13 cellular contexts compared by ENCODE assay signal in the genomic region with DNA sequence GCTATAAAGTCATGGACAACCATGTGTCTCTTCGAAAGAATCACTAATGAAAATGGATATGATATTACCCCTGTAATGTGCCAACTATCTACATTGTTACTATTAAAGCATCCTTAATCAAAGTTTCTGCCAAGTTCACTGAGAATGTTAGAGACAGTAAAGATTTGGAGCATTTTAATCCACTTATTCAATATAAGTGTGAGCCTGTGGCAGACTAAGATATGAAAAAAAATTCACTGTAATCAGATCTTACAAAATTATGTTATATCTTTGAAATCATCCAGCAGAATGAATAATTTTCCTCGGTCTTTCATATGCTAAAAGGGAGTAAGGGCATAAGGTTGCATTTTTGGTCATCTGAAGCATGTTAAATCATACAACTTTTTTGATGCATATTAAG. TPM values are rescaled to one million over a fixed set of nuclear protein-coding genes. Genes with fewer than 3 reads are reported as not detected.
DNase-seq lines count a peak whose midpoint lies in the region; ATAC-seq, FAIRE-seq and TF ChIP-seq lines count a peak whose summit lies in the region.
"Had no signal": no experiment of that assay in that cellular context is flagged by ENCODE, and none has a peak within 500 bp of the region (broad histone marks: within the 10 kb centered on the region; RNA-seq: fewer than 3 reads in every experiment).

No MANE protein-coding gene starts in this region.

- H3K36me3 Mint-ChIP-seq in T-helper 17 cell (ENCODE audit: low read depth), result peaks cover 5% of the 10 kb centered on the region
- no peaks in the 10 kb centered on the region for H3K36me3 Mint-ChIP-seq in H9 (ENCODE audit: insufficient read depth in 1 of 3, low read depth in 3 of 3)

- H4K91ac ChIP-seq in H9 (ENCODE audit: insufficient read length, low read depth, low read length), result no peak overlapping the region

- no peak overlapping the region for H3K4me2 ChIP-seq in H9 (ENCODE audit: insufficient read depth, insufficient read length, low read length)

- H3K9me3 ChIP-seq in T-helper 17 cell (ENCODE audit: control insufficient read depth, low read length, poor library complexity, severe bottlenecking), result no peaks in the 10 kb centered on the region
- H3K9me3 ChIP-seq in esophagus muscularis mucosa, result no peaks in the 10 kb centered on the region
- H3K9me3 ChIP-seq in H9 (ENCODE audit: control insufficient read depth, low read depth, low read length), result no peaks in the 10 kb centered on the region
- H3K9me3 ChIP-seq: mucosa of descending colon, prostate gland had no signal

- no peak overlapping the region for H3K4ac ChIP-seq in H9 (ENCODE audit: low read depth, low read length)

- H4K20me1 ChIP-seq in H9 (ENCODE audit: control insufficient read depth, insufficient read depth, insufficient read length), result no peaks in the 10 kb centered on the region

- FAIRE-seq in GM12892 (lab: Jason Lieb, UNC), result peak; percentile 5

- H4K8ac ChIP-seq in H9 (replicated peaks; ENCODE audit: insufficient read length, low read depth, low read length), result no peak overlapping the region

- no peak overlapping the region for H2BK120ac ChIP-seq in H9 (ENCODE audit: low read depth, low read length, poor library complexity, severe bottlenecking)

- H3K9me3 Mint-ChIP-seq in stimulated activated naive CD8-positive, alpha-beta T cell treated with anti-CD3 and anti-CD28 coated beads, Interleukin-15, amount 100 ng/mL, for 72 hours, result no peaks in the 10 kb centered on the region
- no peaks in the 10 kb centered on the region for H3K9me3 Mint-ChIP-seq in H9
- H3K9me3 Mint-ChIP-seq: CD14-positive monocyte had no signal

- ATAC-seq in T-helper 17 cell (peak; percentile 11), HG03469 (IDR thresholded peaks at IDR 0.05; ENCODE audit: unreplicated experiment) (no peak)
- no peak for ATAC-seq in stimulated activated naive CD8-positive, alpha-beta T cell treated with anti-CD3 and anti-CD28 coated beads, Interleukin-15, amount 100 ng/mL, for 72 hours

- no peak overlapping the region for H2AK5ac ChIP-seq in H9 (ENCODE audit: insufficient read length, low read length)

- H3K27ac ChIP-seq in esophagus muscularis mucosa (replicated peaks in 1 of 4) (peak overlapping the region; percentile 4 to 53 (median 44)), H9 (ENCODE audit: insufficient read length, low read depth, low read length) (no peak overlapping the region)

- no peaks in the 10 kb centered on the region for H3K27me3 ChIP-seq in esophagus muscularis mucosa
- no peaks in the 10 kb centered on the region for H3K27me3 ChIP-seq in H9 (ENCODE audit: insufficient read depth, low read length)

- no peak overlapping the region for H3T11ph ChIP-seq in H9 (ENCODE audit: low read length)

- H3K4me1 Mint-ChIP-seq in T-helper 17 cell (peaks cover 39% of the 10 kb centered on the region), H9 (peaks cover 4% of the 10 kb centered on the region in 2 experiments)
- peaks cover 83% of the 10 kb centered on the region for H3K4me1 Mint-ChIP-seq in stimulated activated naive CD8-positive, alpha-beta T cell treated with anti-CD3 and anti-CD28 coated beads, Interleukin-15, amount 100 ng/mL, for 72 hours

- H3K4me3 ChIP-seq in esophagus muscularis mucosa, result peak overlapping the region in 1 of 4 donors; percentile 3
- H3K4me3 ChIP-seq: mucosa of descending colon, prostate gland had no signal

- no peak overlapping the region for H3K56ac ChIP-seq in H9 (ENCODE audit: insufficient read length, low read depth, low read length)

- H2BK5ac ChIP-seq in H9 (ENCODE audit: insufficient read length, low read length), result no peak overlapping the region

- H2BK15ac ChIP-seq in H9 (ENCODE audit: low read depth, low read length), result no peak overlapping the region

- H3K27ac Mint-ChIP-seq in T-helper 17 cell, result peak overlapping the region; percentile 91
- H3K27ac Mint-ChIP-seq in stimulated activated naive CD8-positive, alpha-beta T cell treated with anti-CD3 and anti-CD28 coated beads, Interleukin-15, amount 100 ng/mL, for 72 hours, result peak overlapping the region in 1 of 2 donors; percentile 28
- H3K27ac Mint-ChIP-seq in H9, result no peak overlapping the region

- H2AFZ ChIP-seq in H9 (ENCODE audit: low read length), result no peak overlapping the region

- H3K4me3 Mint-ChIP-seq in T-helper 17 cell (peak overlapping the region; percentile 86), H9 (no peak overlapping the region)
- H3K4me3 Mint-ChIP-seq in stimulated activated naive CD8-positive, alpha-beta T cell treated with anti-CD3 and anti-CD28 coated beads, Interleukin-15, amount 100 ng/mL, for 72 hours, result peak overlapping the region; percentile 21 to 67
- H3K4me3 Mint-ChIP-seq: CD14-positive monocyte had no signal

- H2BK20ac ChIP-seq in H9 (ENCODE audit: low read depth, low read length, poor library complexity, severe bottlenecking), result no peak overlapping the region

- DNase-seq in GM12892 (ENCODE audit: insufficient read length) (no peak), T-helper 17 cell (no peak), esophagus muscularis mucosa (ENCODE audit: extremely low spot score) (no peak), GDM1 (lab: John Stamatoyannopoulos, UW) (no peak), H9 (no peak)
- no peak for DNase-seq in stimulated activated naive CD8-positive, alpha-beta T cell treated with anti-CD3 and anti-CD28 coated beads, Interleukin-15, amount 100 ng/mL, for 72 hours
- DNase-seq: effector memory CD4-positive, alpha-beta T cell; mucosa of descending colon; NCI-H2171 treated with DMSO at 0.1 percent for 48 hours; stimulated activated CD4-positive, alpha-beta T cell treated with anti-CD3 and anti-CD28 coated beads, Interleukin-15, amount 100 ng/mL, for 24 hours had no signal

- H3K23me2 ChIP-seq in H9 (ENCODE audit: insufficient read length, low read depth, low read length, poor library complexity, severe bottlenecking), result no peaks in the 10 kb centered on the region

- no peak for TF ChIP-seq POLR2A in GM12892 (IDR thresholded peaks at IDR 0.05; ENCODE audit: low read depth, low read length)
- no peak for TF ChIP-seq POLR2A in esophagus muscularis mucosa (IDR thresholded peaks at IDR 0.05; ENCODE audit: low read depth)

- H3K79me1 ChIP-seq in H9 (ENCODE audit: insufficient read depth, low read depth, low read length, poor library complexity, severe bottlenecking), result no peaks in the 10 kb centered on the region

- H3K9ac ChIP-seq in H9 (ENCODE audit: extremely low read depth, insufficient read length, low read length), result no peak overlapping the region

- no peaks in the 10 kb centered on the region for H3K79me2 ChIP-seq in H9 (ENCODE audit: insufficient read depth, low read length)

- no peak overlapping the region for H3K14ac ChIP-seq in H9 (ENCODE audit: insufficient read depth, low read length)

- no peak overlapping the region for H3K18ac ChIP-seq in H9 (ENCODE audit: insufficient read length, low read depth, low read length)

- TF ChIP-seq CTCF in esophagus muscularis mucosa (IDR thresholded peaks at IDR 0.05) (no peak), H9 (conservative IDR thresholded peaks at IDR 0.05) (no peak)

- no peak overlapping the region for H2BK12ac ChIP-seq in H9 (ENCODE audit: insufficient read length, low read depth, low read length)

- intact Hi-C loops in esophagus muscularis mucosa (cut with DNase I), result no loop called here

- H3K36me3 ChIP-seq in esophagus muscularis mucosa, result no peaks in the 10 kb centered on the region
- H3K36me3 ChIP-seq: prostate gland had no signal

- 44% methylated on average over 2 of the region's 2 CpGs for WGBS in esophagus muscularis mucosa
- no CpG with 5 or more reads among the region's 2 CpGs for WGBS in H9 (ENCODE audit: extremely low coverage, insufficient read length, low lambda C conversion rate)

- H4K5ac ChIP-seq in H9 (ENCODE audit: insufficient read length, low read depth, low read length), result no peak overlapping the region

- no peak for TF ChIP-seq EP300 in esophagus muscularis mucosa (IDR thresholded peaks at IDR 0.05)

- H3K4me1 ChIP-seq in esophagus muscularis mucosa, result peaks cover 11 to 32% (median 28%) of the 10 kb centered on the region in 4 donors
- H3K4me1 ChIP-seq in H9 (ENCODE audit: insufficient read depth, low read length), result peaks cover 2% of the 10 kb centered on the region; the same call in 1 of the 2 replicates
- H3K4me1 ChIP-seq: prostate gland had no signal

- H3K23ac ChIP-seq in H9 (ENCODE audit: insufficient read length, low read depth, low read length), result no peak overlapping the region

- no peaks in the 10 kb centered on the region for H3K27me3 Mint-ChIP-seq in T-helper 17 cell
- no peaks in the 10 kb centered on the region for H3K27me3 Mint-ChIP-seq in stimulated activated naive CD8-positive, alpha-beta T cell treated with anti-CD3 and anti-CD28 coated beads, Interleukin-15, amount 100 ng/mL, for 72 hours
- H3K27me3 Mint-ChIP-seq in H9 (ENCODE audit: low read depth), result no peaks in the 10 kb centered on the region

RNA-seq across cellular contexts. Expression of a gene that starts 49.9 kb away (rescaled TPM):
- 3.5 TPM for polyA plus RNA-seq in GM12892 (2012; ENCODE audit: missing spikeins)
- total RNA-seq in T-helper 17 cell, result 10 to 100 TPM; 29.2 to 34.9 TPM
- 10 to 100 TPM; 20.0 to 33.7 (median 23.2) TPM for total RNA-seq in esophagus muscularis mucosa
- 2.7 TPM in 2 replicates for total RNA-seq in H9 (2021)

Comparison
In these comparisons a context has a peak if more than half of its experiments do, and no peak if none do; other contexts are left out.
1. H3K4me3 Mint-ChIP-seq: peak in T-helper 17 cell (single experiment) and stimulated activated naive CD8-positive, alpha-beta T cell treated with anti-CD3 and anti-CD28 coated beads, Interleukin-15, amount 100 ng/mL, for 72 hours (2 of 2); none in H9 (0 of 2).